24 cellular contexts compared by ENCODE assay signal in the genomic region with DNA sequence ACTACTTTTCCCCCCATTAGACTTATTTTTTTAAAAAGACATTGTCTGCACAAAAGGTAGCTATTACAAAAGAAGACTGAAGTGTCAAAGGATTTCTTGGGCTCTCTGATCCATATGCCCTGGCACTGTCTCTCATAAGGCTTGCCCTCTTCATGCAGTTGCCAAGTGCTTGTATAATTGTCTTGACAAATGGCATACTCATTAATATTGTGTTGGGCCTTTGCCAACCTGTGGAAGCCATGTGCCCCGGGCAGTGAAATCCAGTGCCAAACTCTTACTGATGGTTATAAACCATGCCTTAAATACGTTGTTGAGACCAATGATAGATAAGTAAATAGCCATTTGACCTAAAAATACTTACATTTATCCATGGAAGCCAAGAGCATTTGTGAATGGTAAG.
DNase-seq lines count a peak whose midpoint lies in the region; ATAC-seq and TF ChIP-seq lines count a peak whose summit lies in the region.
"Had no signal": no experiment of that assay in that cellular context is flagged by ENCODE, and none has a peak within 500 bp of the region (broad histone marks: within the 10 kb centered on the region; RNA-seq: fewer than 3 reads in every experiment).

No MANE protein-coding gene starts in this region.

- H3K4me1 ChIP-seq in right lobe of liver, result no peaks in the 10 kb centered on the region
- H3K4me1 ChIP-seq: foreskin keratinocyte, left lung, psoas muscle had no signal

- H3K9ac ChIP-seq in SK-N-MC (ENCODE audit: insufficient read length), result no peak overlapping the region

- H3K36me3 ChIP-seq in SK-N-MC (ENCODE audit: insufficient read depth, low read length) (no peaks in the 10 kb centered on the region), right lobe of liver (no peaks in the 10 kb centered on the region)
- H3K36me3 ChIP-seq: left lung, upper lobe of left lung had no signal

- TF ChIP-seq RAD21 in Ishikawa (IDR thresholded peaks at IDR 0.05; ENCODE audit: low read depth), result no peak

- TF ChIP-seq POLR2A in right lobe of liver (IDR thresholded peaks at IDR 0.05), result no peak

- peak; percentile 82 for DNase-seq in DMS 273 (lab: John Stamatoyannopoulos, UW; ENCODE audit: unreplicated experiment)
- DNase-seq in NCI-H2081 (lab: John Stamatoyannopoulos, UW), result peak; percentile 61 to 88
- no peak for DNase-seq in SK-N-MC (ENCODE audit: low read depth, low spot score)
- DNase-seq in NCI-H1048 (lab: John Stamatoyannopoulos, UW), result no peak
- no peak for DNase-seq in right lobe of liver
- DNase-seq in NCI-H82 (lab: John Stamatoyannopoulos, UW), result no peak
- no peak for DNase-seq in pons (ENCODE audit: low spot score)
- DNase-seq: activated CD8-positive, alpha-beta T cell treated with anti-CD3 and anti-CD28 coated beads, Interleukin-2, amount 10 ng/mL, durations not matched to agents 7 days and 5 days; activated naive CD4-positive, alpha-beta T cell treated with Interleukin-2 at 50 U/mL for 16 hours; CD4-positive, alpha-beta memory T cell; DMS53; effector memory CD4-positive, alpha-beta T cell; foreskin keratinocyte; left lung; naive B cell; NCI-H187 treated with DMSO at 0.1 percent for 48 hours; PC-9; psoas muscle; Right ventricle myocardium superior; upper lobe of left lung had no signal

- H3K27ac ChIP-seq in SK-N-MC (0 out of 2 replicates have a peak overlapping the region, but pooled peaks have one; percentile 13), right lobe of liver (no peak overlapping the region)
- H3K27ac ChIP-seq: foreskin keratinocyte, left lung, PC-9, psoas muscle, skin epidermis, upper lobe of left lung had no signal

- WGBS in right lobe of liver (ENCODE audit: insufficient coverage, low coverage, low lambda C conversion rate, missing lambda C conversion rate), result 83% methylated on average over 2 of the region's 2 CpGs

- ATAC-seq in right lobe of liver, result no peak
- ATAC-seq: activated CD4-positive, CD25-positive, alpha-beta regulatory T cell treated with anti-CD3 and anti-CD28 coated beads, Interleukin-2, amount 50 U/mL, for 24 hours; activated CD8-positive, alpha-beta T cell treated with anti-CD3 and anti-CD28 coated beads, Interleukin-2, amount 10 ng/mL, durations not matched to agents 7 days and 5 days; foreskin keratinocyte; HepG2; left lung; psoas muscle had no signal

- no peaks in the 10 kb centered on the region for H3K9me3 ChIP-seq in SK-N-MC (ENCODE audit: low read depth, low read length)
- H3K9me3 ChIP-seq in right lobe of liver, result no peaks in the 10 kb centered on the region
- H3K9me3 ChIP-seq: left lung, psoas muscle, upper lobe of left lung had no signal

- no peaks in the 10 kb centered on the region for H3K27me3 ChIP-seq in right lobe of liver
- H3K27me3 ChIP-seq: foreskin keratinocyte, left lung, upper lobe of left lung had no signal

- TF ChIP-seq CTCF in right lobe of liver (IDR thresholded peaks at IDR 0.05), result no peak

- intact Hi-C loops in right lobe of liver (cut with DNase I), result no loop called here

- TF ChIP-seq EP300 in Ishikawa (IDR thresholded peaks at IDR 0.05; ENCODE audit: borderline replicate concordance), result no peak

- H3K4me3 ChIP-seq in SK-N-MC (no peak overlapping the region; the same call in 1 of the 2 replicates), right lobe of liver (no peak overlapping the region)
- H3K4me3 ChIP-seq: left lung, PC-9, psoas muscle, skin epidermis, upper lobe of left lung had no signal

TF ChIP-seq in Ishikawa, 13 proteins besides CTCF, POLR2A, EP300 and RAD21:
- TF ChIP-seq NFIC (IDR thresholded peaks at IDR 0.05) (peak; percentile 50; the same call in 1 of the 2 replicates), TCF12 (IDR thresholded peaks at IDR 0.05; ENCODE audit: low read depth) (no peak), TEAD4 (IDR thresholded peaks at IDR 0.05) (no peak), EGR1 (IDR thresholded peaks at IDR 0.05) (no peak), REST (IDR thresholded peaks at IDR 0.05; ENCODE audit: low read depth) (no peak), CEBPB (IDR thresholded peaks at IDR 0.05) (no peak), USF1 (IDR thresholded peaks at IDR 0.05) (no peak)
- TF ChIP-seq, protein P1, sequence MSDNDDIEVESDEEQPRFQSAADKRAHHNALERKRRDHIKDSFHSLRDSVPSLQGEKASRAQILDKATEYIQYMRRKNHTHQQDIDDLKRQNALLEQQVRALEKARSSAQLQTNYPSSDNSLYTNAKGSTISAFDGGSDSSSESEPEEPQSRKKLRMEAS (IDR thresholded peaks at IDR 0.05), result no peak

Comparison
In these comparisons a context has a peak if more than half of its experiments do, and no peak if none do; other contexts are left out.
1. DNase-seq: peak in DMS 273 (single experiment) and NCI-H2081 (2 of 2); none in SK-N-MC (single experiment), NCI-H1048 (single experiment), right lobe of liver (0 of 3), NCI-H82 (single experiment) and pons (single experiment).